In the genomic region with DNA sequence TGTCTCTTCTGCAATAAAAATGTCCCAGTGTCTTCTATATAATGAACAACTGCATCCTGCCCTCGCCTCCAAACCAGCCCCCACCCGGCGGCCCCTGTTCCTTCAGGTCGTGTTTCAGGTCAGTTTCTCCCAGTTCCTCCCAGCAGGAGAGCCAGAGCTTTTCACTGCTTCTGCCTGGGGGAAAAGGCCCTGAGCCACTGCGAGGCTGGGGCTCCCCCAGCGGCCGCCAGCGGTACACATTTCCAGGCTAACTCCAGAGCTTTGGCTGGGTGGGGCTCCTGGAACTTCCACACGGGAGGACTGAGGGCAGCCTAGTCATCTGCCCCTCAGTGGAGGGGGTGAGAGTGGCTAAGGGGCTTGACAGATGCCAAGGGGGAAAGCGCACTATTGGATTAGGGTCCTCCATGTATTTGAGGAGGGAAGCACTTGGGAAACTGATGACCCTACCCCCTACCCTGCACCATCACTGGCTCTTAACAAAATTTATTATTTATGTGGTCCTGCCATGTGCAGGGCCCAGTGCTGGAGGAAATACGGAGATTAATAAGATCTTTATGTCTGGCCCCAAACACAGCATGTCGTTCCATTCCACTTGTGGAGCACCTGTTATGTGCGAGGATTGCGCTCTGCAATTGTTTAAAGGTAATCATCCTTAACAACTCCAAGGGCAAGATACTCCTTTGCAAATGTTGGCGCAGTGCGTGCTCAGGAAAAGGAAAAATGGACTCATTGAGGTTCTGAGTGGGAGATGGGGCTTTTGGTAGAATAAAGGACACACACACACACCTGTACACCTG, we compare ENCODE assay signal across 1 cellular context.
A peak's percentile ranks its signal among the peaks of the same experiment; 100 is the strongest.
TF ChIP-seq lines count a peak whose summit lies in the region.

No MANE protein-coding gene starts in this region.

TF ChIP-seq in HepG2, 621 proteins besides CTCF, POLR2A, EP300 and RAD21 (continued from another document and continues in another):
- TF ChIP-seq, protein P1, sequence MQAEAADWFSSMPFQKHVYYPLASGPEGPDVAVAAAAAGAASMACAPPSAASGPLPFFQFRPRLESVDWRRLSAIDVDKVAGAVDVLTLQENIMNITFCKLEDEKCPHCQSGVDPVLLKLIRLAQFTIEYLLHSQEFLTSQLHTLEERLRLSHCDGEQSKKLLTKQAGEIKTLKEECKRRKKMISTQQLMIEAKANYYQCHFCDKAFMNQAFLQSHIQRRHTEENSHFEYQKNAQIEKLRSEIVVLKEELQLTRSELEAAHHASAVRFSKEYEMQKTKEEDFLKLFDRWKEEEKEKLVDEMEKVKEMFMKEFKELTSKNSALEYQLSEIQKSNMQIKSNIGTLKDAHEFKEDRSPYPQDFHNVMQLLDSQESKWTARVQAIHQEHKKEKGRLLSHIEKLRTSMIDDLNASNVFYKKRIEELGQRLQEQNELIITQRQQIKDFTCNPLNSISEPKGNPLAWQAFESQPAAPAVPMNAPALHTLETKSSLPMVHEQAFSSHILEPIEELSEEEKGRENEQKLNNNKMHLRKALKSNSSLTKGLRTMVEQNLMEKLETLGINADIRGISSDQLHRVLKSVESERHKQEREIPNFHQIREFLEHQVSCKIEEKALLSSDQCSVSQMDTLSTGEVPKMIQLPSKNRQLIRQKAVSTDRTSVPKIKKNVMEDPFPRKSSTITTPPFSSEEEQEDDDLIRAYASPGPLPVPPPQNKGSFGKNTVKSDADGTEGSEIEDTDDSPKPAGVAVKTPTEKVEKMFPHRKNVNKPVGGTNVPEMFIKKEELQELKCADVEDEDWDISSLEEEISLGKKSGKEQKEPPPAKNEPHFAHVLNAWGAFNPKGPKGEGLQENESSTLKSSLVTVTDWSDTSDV (CRISPR knock-in tag; IDR thresholded peaks at IDR 0.05), result no peak
- TF ChIP-seq, protein P2, sequence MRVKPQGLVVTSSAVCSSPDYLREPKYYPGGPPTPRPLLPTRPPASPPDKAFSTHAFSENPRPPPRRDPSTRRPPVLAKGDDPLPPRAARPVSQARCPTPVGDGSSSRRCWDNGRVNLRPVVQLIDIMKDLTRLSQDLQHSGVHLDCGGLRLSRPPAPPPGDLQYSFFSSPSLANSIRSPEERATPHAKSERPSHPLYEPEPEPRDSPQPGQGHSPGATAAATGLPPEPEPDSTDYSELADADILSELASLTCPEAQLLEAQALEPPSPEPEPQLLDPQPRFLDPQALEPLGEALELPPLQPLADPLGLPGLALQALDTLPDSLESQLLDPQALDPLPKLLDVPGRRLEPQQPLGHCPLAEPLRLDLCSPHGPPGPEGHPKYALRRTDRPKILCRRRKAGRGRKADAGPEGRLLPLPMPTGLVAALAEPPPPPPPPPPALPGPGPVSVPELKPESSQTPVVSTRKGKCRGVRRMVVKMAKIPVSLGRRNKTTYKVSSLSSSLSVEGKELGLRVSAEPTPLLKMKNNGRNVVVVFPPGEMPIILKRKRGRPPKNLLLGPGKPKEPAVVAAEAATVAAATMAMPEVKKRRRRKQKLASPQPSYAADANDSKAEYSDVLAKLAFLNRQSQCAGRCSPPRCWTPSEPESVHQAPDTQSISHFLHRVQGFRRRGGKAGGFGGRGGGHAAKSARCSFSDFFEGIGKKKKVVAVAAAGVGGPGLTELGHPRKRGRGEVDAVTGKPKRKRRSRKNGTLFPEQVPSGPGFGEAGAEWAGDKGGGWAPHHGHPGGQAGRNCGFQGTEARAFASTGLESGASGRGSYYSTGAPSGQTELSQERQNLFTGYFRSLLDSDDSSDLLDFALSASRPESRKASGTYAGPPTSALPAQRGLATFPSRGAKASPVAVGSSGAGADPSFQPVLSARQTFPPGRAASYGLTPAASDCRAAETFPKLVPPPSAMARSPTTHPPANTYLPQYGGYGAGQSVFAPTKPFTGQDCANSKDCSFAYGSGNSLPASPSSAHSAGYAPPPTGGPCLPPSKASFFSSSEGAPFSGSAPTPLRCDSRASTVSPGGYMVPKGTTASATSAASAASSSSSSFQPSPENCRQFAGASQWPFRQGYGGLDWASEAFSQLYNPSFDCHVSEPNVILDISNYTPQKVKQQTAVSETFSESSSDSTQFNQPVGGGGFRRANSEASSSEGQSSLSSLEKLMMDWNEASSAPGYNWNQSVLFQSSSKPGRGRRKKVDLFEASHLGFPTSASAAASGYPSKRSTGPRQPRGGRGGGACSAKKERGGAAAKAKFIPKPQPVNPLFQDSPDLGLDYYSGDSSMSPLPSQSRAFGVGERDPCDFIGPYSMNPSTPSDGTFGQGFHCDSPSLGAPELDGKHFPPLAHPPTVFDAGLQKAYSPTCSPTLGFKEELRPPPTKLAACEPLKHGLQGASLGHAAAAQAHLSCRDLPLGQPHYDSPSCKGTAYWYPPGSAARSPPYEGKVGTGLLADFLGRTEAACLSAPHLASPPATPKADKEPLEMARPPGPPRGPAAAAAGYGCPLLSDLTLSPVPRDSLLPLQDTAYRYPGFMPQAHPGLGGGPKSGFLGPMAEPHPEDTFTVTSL (CRISPR knock-in tag; IDR thresholded peaks at IDR 0.05; ENCODE audit: borderline replicate concordance), result no peak
- TF ChIP-seq KDM5B (CRISPR knock-in tag; IDR thresholded peaks at IDR 0.05; ENCODE audit: borderline replicate concordance) (no peak), KLF11 (CRISPR knock-in tag; IDR thresholded peaks at IDR 0.05) (no peak), ZNF510 (CRISPR knock-in tag; IDR thresholded peaks at IDR 0.05; ENCODE audit: low read depth) (no peak), NRL (CRISPR knock-in tag; IDR thresholded peaks at IDR 0.05; ENCODE audit: borderline replicate concordance) (peak; percentile 63; the same call in 1 of the 2 replicates), YEATS2 (CRISPR knock-in tag; IDR thresholded peaks at IDR 0.05; ENCODE audit: borderline replicate concordance) (peak; percentile 16; the same call in 1 of the 2 replicates), SMC3 (IDR thresholded peaks at IDR 0.05; ENCODE audit: low read length) (peak; percentile 36; the same call in 1 of the 2 replicates), MYC (CRISPR knock-in tag; IDR thresholded peaks at IDR 0.05; ENCODE audit: borderline replicate concordance) (peak; percentile 18; the same call in 1 of the 2 replicates), MAF1 (CRISPR knock-in tag; IDR thresholded peaks at IDR 0.05; ENCODE audit: borderline replicate concordance) (0 out of 2 replicates have a peak, but pooled peaks have one; percentile 50), SALL1 (CRISPR knock-in tag; IDR thresholded peaks at IDR 0.05) (peak; percentile 35; the same call in 1 of the 2 replicates), ZNF501 (CRISPR knock-in tag; IDR thresholded peaks at IDR 0.05) (no peak), JUNB (CRISPR knock-in tag; IDR thresholded peaks at IDR 0.05; ENCODE audit: borderline replicate concordance) (no peak), ZNF350 (CRISPR knock-in tag; IDR thresholded peaks at IDR 0.05; ENCODE audit: borderline replicate concordance, low read depth) (0 out of 2 replicates have a peak, but pooled peaks have one; percentile 54), REPIN1 (CRISPR knock-in tag; IDR thresholded peaks at IDR 0.05; ENCODE audit: borderline replicate concordance, low read depth) (0 out of 2 replicates have a peak, but pooled peaks have one; percentile 43), ZNF629 (CRISPR knock-in tag; conservative IDR thresholded peaks at IDR 0.05) (0 out of 2 replicates have a peak, but pooled peaks have one; percentile 14), MXI1 (IDR thresholded peaks at IDR 0.05; ENCODE audit: borderline replicate concordance, low read depth, low read length) (no peak), IKZF1 (IDR thresholded peaks at IDR 0.05) (no peak), EED (CRISPR knock-in tag; IDR thresholded peaks at IDR 0.05) (0 out of 2 replicates have a peak, but pooled peaks have one; percentile 55), ARNTL (CRISPR knock-in tag; IDR thresholded peaks at IDR 0.05) (no peak), KDM2A (CRISPR knock-in tag; IDR thresholded peaks at IDR 0.05; ENCODE audit: borderline replicate concordance, low read depth) (peak; percentile 61; the same call in 1 of the 2 replicates), ZC3H4 (CRISPR knock-in tag; IDR thresholded peaks at IDR 0.05; ENCODE audit: borderline replicate concordance) (no peak), ZNF557 (CRISPR knock-in tag; IDR thresholded peaks at IDR 0.05) (peak; percentile 74; the same call in 1 of the 2 replicates), POLR2G (IDR thresholded peaks at IDR 0.05; ENCODE audit: low read depth, low read length) (no peak), GFI1 (CRISPR knock-in tag; IDR thresholded peaks at IDR 0.05; ENCODE audit: borderline replicate concordance) (no peak)
- TF ChIP-seq, protein P3, sequence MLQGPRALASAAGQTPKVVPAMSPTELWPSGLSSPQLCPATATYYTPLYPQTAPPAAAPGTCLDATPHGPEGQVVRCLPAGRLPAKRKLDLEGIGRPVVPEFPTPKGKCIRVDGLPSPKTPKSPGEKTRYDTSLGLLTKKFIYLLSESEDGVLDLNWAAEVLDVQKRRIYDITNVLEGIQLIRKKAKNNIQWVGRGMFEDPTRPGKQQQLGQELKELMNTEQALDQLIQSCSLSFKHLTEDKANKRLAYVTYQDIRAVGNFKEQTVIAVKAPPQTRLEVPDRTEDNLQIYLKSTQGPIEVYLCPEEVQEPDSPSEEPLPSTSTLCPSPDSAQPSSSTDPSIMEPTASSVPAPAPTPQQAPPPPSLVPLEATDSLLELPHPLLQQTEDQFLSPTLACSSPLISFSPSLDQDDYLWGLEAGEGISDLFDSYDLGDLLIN (CRISPR knock-in tag; IDR thresholded peaks at IDR 0.05; ENCODE audit: borderline replicate concordance), result no peak
- TF ChIP-seq, protein P4, sequence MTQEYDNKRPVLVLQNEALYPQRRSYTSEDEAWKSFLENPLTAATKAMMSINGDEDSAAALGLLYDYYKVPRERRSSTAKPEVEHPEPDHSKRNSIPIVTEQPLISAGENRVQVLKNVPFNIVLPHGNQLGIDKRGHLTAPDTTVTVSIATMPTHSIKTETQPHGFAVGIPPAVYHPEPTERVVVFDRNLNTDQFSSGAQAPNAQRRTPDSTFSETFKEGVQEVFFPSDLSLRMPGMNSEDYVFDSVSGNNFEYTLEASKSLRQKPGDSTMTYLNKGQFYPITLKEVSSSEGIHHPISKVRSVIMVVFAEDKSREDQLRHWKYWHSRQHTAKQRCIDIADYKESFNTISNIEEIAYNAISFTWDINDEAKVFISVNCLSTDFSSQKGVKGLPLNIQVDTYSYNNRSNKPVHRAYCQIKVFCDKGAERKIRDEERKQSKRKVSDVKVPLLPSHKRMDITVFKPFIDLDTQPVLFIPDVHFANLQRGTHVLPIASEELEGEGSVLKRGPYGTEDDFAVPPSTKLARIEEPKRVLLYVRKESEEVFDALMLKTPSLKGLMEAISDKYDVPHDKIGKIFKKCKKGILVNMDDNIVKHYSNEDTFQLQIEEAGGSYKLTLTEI (CRISPR knock-in tag; conservative IDR thresholded peaks at IDR 0.05), result no peak
- TF ChIP-seq, protein P5, sequence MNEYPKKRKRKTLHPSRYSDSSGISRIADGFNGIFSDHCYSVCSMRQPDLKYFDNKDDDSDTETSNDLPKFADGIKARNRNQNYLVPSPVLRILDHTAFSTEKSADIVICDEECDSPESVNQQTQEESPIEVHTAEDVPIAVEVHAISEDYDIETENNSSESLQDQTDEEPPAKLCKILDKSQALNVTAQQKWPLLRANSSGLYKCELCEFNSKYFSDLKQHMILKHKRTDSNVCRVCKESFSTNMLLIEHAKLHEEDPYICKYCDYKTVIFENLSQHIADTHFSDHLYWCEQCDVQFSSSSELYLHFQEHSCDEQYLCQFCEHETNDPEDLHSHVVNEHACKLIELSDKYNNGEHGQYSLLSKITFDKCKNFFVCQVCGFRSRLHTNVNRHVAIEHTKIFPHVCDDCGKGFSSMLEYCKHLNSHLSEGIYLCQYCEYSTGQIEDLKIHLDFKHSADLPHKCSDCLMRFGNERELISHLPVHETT (CRISPR knock-in tag; conservative IDR thresholded peaks at IDR 0.05), result no peak
- TF ChIP-seq, protein P6, sequence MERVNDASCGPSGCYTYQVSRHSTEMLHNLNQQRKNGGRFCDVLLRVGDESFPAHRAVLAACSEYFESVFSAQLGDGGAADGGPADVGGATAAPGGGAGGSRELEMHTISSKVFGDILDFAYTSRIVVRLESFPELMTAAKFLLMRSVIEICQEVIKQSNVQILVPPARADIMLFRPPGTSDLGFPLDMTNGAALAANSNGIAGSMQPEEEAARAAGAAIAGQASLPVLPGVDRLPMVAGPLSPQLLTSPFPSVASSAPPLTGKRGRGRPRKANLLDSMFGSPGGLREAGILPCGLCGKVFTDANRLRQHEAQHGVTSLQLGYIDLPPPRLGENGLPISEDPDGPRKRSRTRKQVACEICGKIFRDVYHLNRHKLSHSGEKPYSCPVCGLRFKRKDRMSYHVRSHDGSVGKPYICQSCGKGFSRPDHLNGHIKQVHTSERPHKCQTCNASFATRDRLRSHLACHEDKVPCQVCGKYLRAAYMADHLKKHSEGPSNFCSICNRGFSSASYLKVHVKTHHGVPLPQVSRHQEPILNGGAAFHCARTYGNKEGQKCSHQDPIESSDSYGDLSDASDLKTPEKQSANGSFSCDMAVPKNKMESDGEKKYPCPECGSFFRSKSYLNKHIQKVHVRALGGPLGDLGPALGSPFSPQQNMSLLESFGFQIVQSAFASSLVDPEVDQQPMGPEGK (CRISPR knock-in tag; IDR thresholded peaks at IDR 0.05), result peak; percentile 58
- TF ChIP-seq, protein P7, sequence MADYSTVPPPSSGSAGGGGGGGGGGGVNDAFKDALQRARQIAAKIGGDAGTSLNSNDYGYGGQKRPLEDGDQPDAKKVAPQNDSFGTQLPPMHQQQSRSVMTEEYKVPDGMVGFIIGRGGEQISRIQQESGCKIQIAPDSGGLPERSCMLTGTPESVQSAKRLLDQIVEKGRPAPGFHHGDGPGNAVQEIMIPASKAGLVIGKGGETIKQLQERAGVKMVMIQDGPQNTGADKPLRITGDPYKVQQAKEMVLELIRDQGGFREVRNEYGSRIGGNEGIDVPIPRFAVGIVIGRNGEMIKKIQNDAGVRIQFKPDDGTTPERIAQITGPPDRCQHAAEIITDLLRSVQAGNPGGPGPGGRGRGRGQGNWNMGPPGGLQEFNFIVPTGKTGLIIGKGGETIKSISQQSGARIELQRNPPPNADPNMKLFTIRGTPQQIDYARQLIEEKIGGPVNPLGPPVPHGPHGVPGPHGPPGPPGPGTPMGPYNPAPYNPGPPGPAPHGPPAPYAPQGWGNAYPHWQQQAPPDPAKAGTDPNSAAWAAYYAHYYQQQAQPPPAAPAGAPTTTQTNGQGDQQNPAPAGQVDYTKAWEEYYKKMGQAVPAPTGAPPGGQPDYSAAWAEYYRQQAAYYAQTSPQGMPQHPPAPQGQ (CRISPR knock-in tag; IDR thresholded peaks at IDR 0.05; ENCODE audit: borderline replicate concordance), result no peak
- TF ChIP-seq, protein P8, sequence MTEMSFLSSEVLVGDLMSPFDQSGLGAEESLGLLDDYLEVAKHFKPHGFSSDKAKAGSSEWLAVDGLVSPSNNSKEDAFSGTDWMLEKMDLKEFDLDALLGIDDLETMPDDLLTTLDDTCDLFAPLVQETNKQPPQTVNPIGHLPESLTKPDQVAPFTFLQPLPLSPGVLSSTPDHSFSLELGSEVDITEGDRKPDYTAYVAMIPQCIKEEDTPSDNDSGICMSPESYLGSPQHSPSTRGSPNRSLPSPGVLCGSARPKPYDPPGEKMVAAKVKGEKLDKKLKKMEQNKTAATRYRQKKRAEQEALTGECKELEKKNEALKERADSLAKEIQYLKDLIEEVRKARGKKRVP (CRISPR knock-in tag; IDR thresholded peaks at IDR 0.05), result no peak
- TF ChIP-seq, protein P9, sequence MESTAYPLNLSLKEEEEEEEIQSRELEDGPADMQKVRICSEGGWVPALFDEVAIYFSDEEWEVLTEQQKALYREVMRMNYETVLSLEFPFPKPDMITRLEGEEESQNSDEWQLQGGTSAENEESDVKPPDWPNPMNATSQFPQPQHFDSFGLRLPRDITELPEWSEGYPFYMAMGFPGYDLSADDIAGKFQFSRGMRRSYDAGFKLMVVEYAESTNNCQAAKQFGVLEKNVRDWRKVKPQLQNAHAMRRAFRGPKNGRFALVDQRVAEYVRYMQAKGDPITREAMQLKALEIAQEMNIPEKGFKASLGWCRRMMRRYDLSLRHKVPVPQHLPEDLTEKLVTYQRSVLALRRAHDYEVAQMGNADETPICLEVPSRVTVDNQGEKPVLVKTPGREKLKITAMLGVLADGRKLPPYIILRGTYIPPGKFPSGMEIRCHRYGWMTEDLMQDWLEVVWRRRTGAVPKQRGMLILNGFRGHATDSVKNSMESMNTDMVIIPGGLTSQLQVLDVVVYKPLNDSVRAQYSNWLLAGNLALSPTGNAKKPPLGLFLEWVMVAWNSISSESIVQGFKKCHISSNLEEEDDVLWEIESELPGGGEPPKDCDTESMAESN (CRISPR knock-in tag; conservative IDR thresholded peaks at IDR 0.05), result 0 out of 2 replicates have a peak, but pooled peaks have one; percentile 49
